Comparison of ENCODE assay signal across 10 cellular contexts in the genomic region with DNA sequence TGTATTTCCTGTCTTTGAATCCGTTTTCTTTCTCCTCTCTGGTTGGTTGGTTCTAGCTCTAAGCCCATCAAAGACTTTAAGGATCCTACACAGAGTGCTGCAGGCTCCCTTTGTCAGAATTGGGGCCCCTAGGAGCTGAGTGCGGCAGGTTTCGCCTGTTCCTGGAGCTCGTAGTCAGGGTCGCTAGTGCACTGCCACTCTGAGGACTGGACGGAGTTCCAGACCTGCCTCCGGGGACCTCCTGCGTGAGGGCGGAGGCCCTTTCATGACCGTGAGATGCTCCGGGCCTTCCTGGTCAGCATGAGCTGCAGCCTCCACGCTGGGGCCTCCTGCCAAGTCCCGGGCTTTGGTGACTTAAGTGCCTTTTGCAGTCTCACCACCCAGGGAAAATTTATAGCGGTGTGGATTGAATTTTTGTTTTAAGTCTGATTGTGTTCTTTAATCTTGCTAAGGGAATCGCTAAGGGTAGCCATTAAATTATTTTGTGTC. TPM values are rescaled to one million over a fixed set of nuclear protein-coding genes. Genes with fewer than 3 reads are reported as not detected.
DNase-seq lines count a peak whose midpoint lies in the region; ATAC-seq and TF ChIP-seq lines count a peak whose summit lies in the region.
"Had no signal": no experiment of that assay in that cellular context is flagged by ENCODE, and none has a peak within 500 bp of the region (broad histone marks: within the 10 kb centered on the region; RNA-seq: fewer than 3 reads in every experiment).

No MANE protein-coding gene starts in this region.

- intact Hi-C loops in activated T-helper 1 cell treated with anti-CD3 and anti-CD28 coated beads, Interleukin-12 subunit alpha, Interleukin-12 subunit beta, Interleukin-2, Interleukin-4 antibody, amounts not matched to agents 30 ng/mL and 10 ng/mL and 1 ng/mL, durations not matched to agents 14 hours and 24 hours and 36 hours (cut with micrococcal nuclease): loop anchor here (1.0 to 2.0 kb wide), 2 partner anchors 21 to 30 kb away; no protein-coding TSS in a partner anchor
- intact Hi-C loops in left ventricle myocardium inferior (cut with micrococcal nuclease): no loop called here

- H3K27me3 ChIP-seq in left ventricle myocardium inferior (ENCODE audit: low read depth) (peaks cover 70% of the 10 kb centered on the region), SJCRH30 (no peaks in the 10 kb centered on the region)

- H3K36me3 ChIP-seq in ES-I3 (ENCODE audit: insufficient read depth, low read length) (no peaks in the 10 kb centered on the region), left ventricle myocardium inferior (no peaks in the 10 kb centered on the region), SJCRH30 (no peaks in the 10 kb centered on the region)

- no peaks in the 10 kb centered on the region for H3K9me3 ChIP-seq in ES-I3 (ENCODE audit: control insufficient read depth, insufficient read depth, low read length)
- H3K9me3 ChIP-seq in left ventricle myocardium inferior (replicated peaks): no peaks in the 10 kb centered on the region
- no peaks in the 10 kb centered on the region for H3K9me3 ChIP-seq in SJCRH30 (replicated peaks)

- H3K36me3 Mint-ChIP-seq in activated T-helper 1 cell treated with anti-CD3 and anti-CD28 coated beads, Interleukin-12 subunit alpha, Interleukin-12 subunit beta, Interleukin-2, Interleukin-4 antibody, amounts not matched to agents 30 ng/mL and 10 ng/mL and 1 ng/mL, durations not matched to agents 14 hours and 24 hours and 36 hours (ENCODE audit: low read depth): no peaks in the 10 kb centered on the region

- H3K9ac ChIP-seq in ES-I3 (ENCODE audit: low read depth, low read length): peak overlapping the region; percentile 50; the same call in 1 of the 2 replicates

- H3K27me3 Mint-ChIP-seq in activated T-helper 1 cell treated with anti-CD3 and anti-CD28 coated beads, Interleukin-12 subunit alpha, Interleukin-12 subunit beta, Interleukin-2, Interleukin-4 antibody, amounts not matched to agents 30 ng/mL and 10 ng/mL and 1 ng/mL, durations not matched to agents 14 hours and 24 hours and 36 hours (ENCODE audit: insufficient read depth): peaks cover 44% of the 10 kb centered on the region

- ATAC-seq in GM19467 (IDR thresholded peaks at IDR 0.05; ENCODE audit: unreplicated experiment) (no peak), GM18858 (IDR thresholded peaks at IDR 0.05; ENCODE audit: unreplicated experiment) (no peak)

- no peak for DNase-seq in activated T-helper 1 cell treated with anti-CD3 and anti-CD28 coated beads, Interleukin-12 subunit alpha, Interleukin-12 subunit beta, Interleukin-2, Interleukin-4 antibody, amounts not matched to agents 30 ng/mL and 10 ng/mL and 1 ng/mL, durations not matched to agents 14 hours and 24 hours and 36 hours (ENCODE audit: low spot score)
- DNase-seq in left ventricle myocardium inferior: no peak
- DNase-seq in skeletal muscle cell (ENCODE audit: low read depth): no peak
- DNase-seq in SJCRH30: no peak
- no peak for DNase-seq in GM19238 (ENCODE audit: insufficient read length, low spot score)
- DNase-seq: cerebellar nuclear complex, GF-D8 had no signal

- H3K27ac Mint-ChIP-seq in activated T-helper 1 cell treated with anti-CD3 and anti-CD28 coated beads, Interleukin-12 subunit alpha, Interleukin-12 subunit beta, Interleukin-2, Interleukin-4 antibody, amounts not matched to agents 30 ng/mL and 10 ng/mL and 1 ng/mL, durations not matched to agents 14 hours and 24 hours and 36 hours: no peak overlapping the region

- H3K4me3 Mint-ChIP-seq in activated T-helper 1 cell treated with anti-CD3 and anti-CD28 coated beads, Interleukin-12 subunit alpha, Interleukin-12 subunit beta, Interleukin-2, Interleukin-4 antibody, amounts not matched to agents 30 ng/mL and 10 ng/mL and 1 ng/mL, durations not matched to agents 14 hours and 24 hours and 36 hours: peak overlapping the region; percentile 84

- H3K4me1 ChIP-seq in ES-I3 (ENCODE audit: insufficient read depth, low read length) (no peaks in the 10 kb centered on the region), left ventricle myocardium inferior (peaks cover 15% of the 10 kb centered on the region), SJCRH30 (no peaks in the 10 kb centered on the region)

- no peak overlapping the region for H3K27ac ChIP-seq in left ventricle myocardium inferior (replicated peaks)
- no peak overlapping the region for H3K27ac ChIP-seq in SJCRH30

- peaks cover 22% of the 10 kb centered on the region for H3K4me1 Mint-ChIP-seq in activated T-helper 1 cell treated with anti-CD3 and anti-CD28 coated beads, Interleukin-12 subunit alpha, Interleukin-12 subunit beta, Interleukin-2, Interleukin-4 antibody, amounts not matched to agents 30 ng/mL and 10 ng/mL and 1 ng/mL, durations not matched to agents 14 hours and 24 hours and 36 hours (ENCODE audit: low read depth)

- H3K9me3 Mint-ChIP-seq in activated T-helper 1 cell treated with anti-CD3 and anti-CD28 coated beads, Interleukin-12 subunit alpha, Interleukin-12 subunit beta, Interleukin-2, Interleukin-4 antibody, amounts not matched to agents 30 ng/mL and 10 ng/mL and 1 ng/mL, durations not matched to agents 14 hours and 24 hours and 36 hours: no peaks in the 10 kb centered on the region

- TF ChIP-seq CTCF in left ventricle myocardium inferior (IDR thresholded peaks at IDR 0.05; ENCODE audit: borderline replicate concordance): no peak

- H3K4me3 ChIP-seq in left ventricle myocardium inferior (peak overlapping the region; percentile 65), skeletal muscle cell (ENCODE audit: low read depth, low read length) (peak overlapping the region; percentile 45), SJCRH30 (no peak overlapping the region)

RNA-seq across cellular contexts. Expression of a gene that starts 33.7 kb away (rescaled TPM):
- not detected in 2 replicates for total RNA-seq in activated T-helper 1 cell treated with anti-CD3 and anti-CD28 coated beads, Interleukin-12 subunit alpha, Interleukin-12 subunit beta, Interleukin-2, Interleukin-4 antibody, amounts not matched to agents 30 ng/mL and 10 ng/mL and 1 ng/mL, durations not matched to agents 14 hours and 24 hours and 36 hours
- total RNA-seq in left ventricle myocardium inferior: 0.33 TPM
- 371 and 375 TPM in 2 replicates for total RNA-seq in SJCRH30 (2014; rRNA removed; shearing (Covaris generic))

Comparison
In these comparisons a context has a peak if more than half of its experiments do, and no peak if none do; other contexts are left out.
1. RNA of a gene that starts 33.7 kb away (total RNA-seq): 371 to 375 TPM in SJCRH30; 0.33 TPM in left ventricle myocardium inferior (single experiment) and not detected in activated T-helper 1 cell treated with anti-CD3 and anti-CD28 coated beads, Interleukin-12 subunit alpha, Interleukin-12 subunit beta, Interleukin-2, Interleukin-4 antibody, amounts not matched to agents 30 ng/mL and 10 ng/mL and 1 ng/mL, durations not matched to agents 14 hours and 24 hours and 36 hours; every median in the first group is over 100 times any median in the second.